Comparison of ENCODE assay signal across 8 cellular contexts in genomic region chr3:46981932-46982471, GRCh38. TPM values are rescaled to one million over a fixed set of nuclear protein-coding genes. Genes with fewer than 3 reads are reported as not detected.
A peak's percentile ranks its signal among the peaks of the same experiment; 100 is the strongest.
DNase-seq lines count a peak whose midpoint lies in the region; ATAC-seq and TF ChIP-seq lines count a peak whose summit lies in the region.

No MANE protein-coding gene starts in this region.

- no peak for TF ChIP-seq POLR2A in ovary (IDR thresholded peaks at IDR 0.05)

- WGBS in ovary, 3 donors: 65 to 79% (median 67%) methylated on average over 5 of the region's 5 CpGs

- H3K27ac Mint-ChIP-seq in stimulated activated naive CD8-positive, alpha-beta T cell treated with anti-CD3 and anti-CD28 coated beads, Interleukin-15, Interleukin-2, amounts not matched to agents 100 ng/mL and 50 ng/mL, for 24 hours: no peak overlapping the region
- H3K27ac Mint-ChIP-seq in dendritic cell treated with granulocyte-macrophage colony-stimulating factor and Interleukin-4, amounts not matched to agents 40 ng/mL and 50 ng/mL, for 4 days: peak overlapping the region; percentile 39
- no peak overlapping the region for H3K27ac Mint-ChIP-seq in memory B cell

- intact Hi-C loops in dendritic cell treated with granulocyte-macrophage colony-stimulating factor and Interleukin-4, amounts not matched to agents 40 ng/mL and 50 ng/mL, for 4 days (cut with micrococcal nuclease): no loop called here
- intact Hi-C loops in ovary (cut with DNase I): no loop called here

- DNase-seq in stimulated activated naive CD8-positive, alpha-beta T cell treated with anti-CD3 and anti-CD28 coated beads, Interleukin-15, Interleukin-2, amounts not matched to agents 100 U/mL and 50 U/mL, for 24 hours: no peak
- no peak for DNase-seq in memory B cell (ENCODE audit: low spot score in 2 of 2)
- DNase-seq in SHP77 (lab: John Stamatoyannopoulos, UW): no peak
- DNase-seq in ovary: no peak
- no peak for DNase-seq in NCI-H82 treated with DMSO at 0.1 percent for 48 hours (lab: John Stamatoyannopoulos, UW; ENCODE audit: unreplicated experiment)
- DNase-seq in HuH-7 (ENCODE audit: low spot score): no peak

- TF ChIP-seq CTCF in ovary (IDR thresholded peaks at IDR 0.05): no peak

- no peaks in the 10 kb centered on the region for H3K27me3 Mint-ChIP-seq in stimulated activated naive CD8-positive, alpha-beta T cell treated with anti-CD3 and anti-CD28 coated beads, Interleukin-15, Interleukin-2, amounts not matched to agents 100 ng/mL and 50 ng/mL, for 24 hours
- no peaks in the 10 kb centered on the region for H3K27me3 Mint-ChIP-seq in dendritic cell treated with granulocyte-macrophage colony-stimulating factor and Interleukin-4, amounts not matched to agents 40 ng/mL and 50 ng/mL, for 4 days
- no peaks in the 10 kb centered on the region for H3K27me3 Mint-ChIP-seq in memory B cell

- no peaks in the 10 kb centered on the region for H3K9me3 ChIP-seq in ovary

- no peak for ATAC-seq in stimulated activated naive CD8-positive, alpha-beta T cell treated with anti-CD3 and anti-CD28 coated beads, Interleukin-15, Interleukin-2, amounts not matched to agents 100 U/mL and 50 U/mL, for 24 hours
- no peak for ATAC-seq in memory B cell (ENCODE audit: low read depth)

- peaks cover 2% of the 10 kb centered on the region for H3K4me1 ChIP-seq in ovary (ENCODE audit: insufficient read depth)

- H3K27me3 ChIP-seq in ovary: no peaks in the 10 kb centered on the region

- TF ChIP-seq EP300 in ovary (IDR thresholded peaks at IDR 0.05): no peak

- H3K4me3 ChIP-seq in ovary: no peak overlapping the region

- H3K36me3 Mint-ChIP-seq in stimulated activated naive CD8-positive, alpha-beta T cell treated with anti-CD3 and anti-CD28 coated beads, Interleukin-15, Interleukin-2, amounts not matched to agents 100 ng/mL and 50 ng/mL, for 24 hours (ENCODE audit: low read depth): peaks cover 5% of the 10 kb centered on the region
- H3K36me3 Mint-ChIP-seq in dendritic cell treated with granulocyte-macrophage colony-stimulating factor and Interleukin-4, amounts not matched to agents 40 ng/mL and 50 ng/mL, for 4 days (ENCODE audit: low read depth): peaks cover 18% of the 10 kb centered on the region
- no peaks in the 10 kb centered on the region for H3K36me3 Mint-ChIP-seq in memory B cell

- peak overlapping the region; percentile 43 for H3K4me3 Mint-ChIP-seq in stimulated activated naive CD8-positive, alpha-beta T cell treated with anti-CD3 and anti-CD28 coated beads, Interleukin-15, Interleukin-2, amounts not matched to agents 100 ng/mL and 50 ng/mL, for 24 hours
- peak overlapping the region; percentile 51 for H3K4me3 Mint-ChIP-seq in dendritic cell treated with granulocyte-macrophage colony-stimulating factor and Interleukin-4, amounts not matched to agents 40 ng/mL and 50 ng/mL, for 4 days
- H3K4me3 Mint-ChIP-seq in memory B cell: peak overlapping the region; percentile 32

- H3K36me3 ChIP-seq in ovary: no peaks in the 10 kb centered on the region

- H3K4me1 Mint-ChIP-seq in stimulated activated naive CD8-positive, alpha-beta T cell treated with anti-CD3 and anti-CD28 coated beads, Interleukin-15, Interleukin-2, amounts not matched to agents 100 ng/mL and 50 ng/mL, for 24 hours (ENCODE audit: low read depth): peaks cover 68% of the 10 kb centered on the region
- peaks cover 89% of the 10 kb centered on the region for H3K4me1 Mint-ChIP-seq in dendritic cell treated with granulocyte-macrophage colony-stimulating factor and Interleukin-4, amounts not matched to agents 40 ng/mL and 50 ng/mL, for 4 days (ENCODE audit: low read depth)
- H3K4me1 Mint-ChIP-seq in memory B cell: peaks cover 47% of the 10 kb centered on the region

- no peaks in the 10 kb centered on the region for H3K9me3 Mint-ChIP-seq in stimulated activated naive CD8-positive, alpha-beta T cell treated with anti-CD3 and anti-CD28 coated beads, Interleukin-15, Interleukin-2, amounts not matched to agents 100 ng/mL and 50 ng/mL, for 24 hours
- H3K9me3 Mint-ChIP-seq in dendritic cell treated with granulocyte-macrophage colony-stimulating factor and Interleukin-4, amounts not matched to agents 40 ng/mL and 50 ng/mL, for 4 days: no peaks in the 10 kb centered on the region
- no peaks in the 10 kb centered on the region for H3K9me3 Mint-ChIP-seq in memory B cell

- no peak overlapping the region for H3K27ac ChIP-seq in ovary

RNA-seq across cellular contexts. Expression of gene NBEAL2, which starts 2.5 kb away (rescaled TPM):
- 10 to 100 TPM in 6 of 7 donors, 1 to 10 TPM in 1; 9.4 to 19.1 (median 14.0) TPM for total RNA-seq in ovary
- polyA plus RNA-seq in ovary: 10 to 100 TPM in 1 of 2 donors, 1 to 10 TPM in 1; 3.4 to 13.7 TPM

RNA-seq across cellular contexts. Expression of gene CCDC12, which starts 5.5 kb away (rescaled TPM):
- 10 to 100 TPM; 32.2 to 50.1 (median 42.3) TPM for total RNA-seq in ovary
- 10 to 100 TPM; 34.7 to 66.7 TPM for polyA plus RNA-seq in ovary
